In genomic region chr2:230774348-230774951, GRCh38 we compare ENCODE assay signal across 9 cellular contexts.
DNase-seq lines count a peak whose midpoint lies in the region; ATAC-seq and TF ChIP-seq lines count a peak whose summit lies in the region.
"Had no signal": no experiment of that assay in that cellular context is flagged by ENCODE, and none has a peak within 500 bp of the region (broad histone marks: within the 10 kb centered on the region; RNA-seq: fewer than 3 reads in every experiment).

No MANE protein-coding gene starts in this region.

- no peak for ATAC-seq in lung (ENCODE audit: insufficient read depth, low FRiP score)

- no peaks in the 10 kb centered on the region for H3K27me3 ChIP-seq in lung (ENCODE audit: control insufficient read depth, insufficient read depth)

- no peaks in the 10 kb centered on the region for H3K9me3 ChIP-seq in lung (ENCODE audit: control insufficient read depth in 2 of 2, insufficient read depth in 1 of 2, low read length in 1 of 2)

- peaks cover 3 to 4% of the 10 kb centered on the region in 2 donors for H3K36me3 ChIP-seq in lung (ENCODE audit: control insufficient read depth in 2 of 2, insufficient read depth in 2 of 2, low read length in 2 of 2)

- peak; percentile 87 for DNase-seq in AG10803 (ENCODE audit: low read depth)
- DNase-seq in HT-29 (ENCODE audit: low spot score): peak; percentile 64
- no peak for DNase-seq in chondrocyte (ENCODE audit: low spot score)
- no peak for DNase-seq in lung (ENCODE audit: low spot score)
- no peak for DNase-seq in SHP77 (lab: John Stamatoyannopoulos, UW)
- DNase-seq in NCI-H146 (lab: John Stamatoyannopoulos, UW): no peak
- no peak for DNase-seq in SK-N-DZ (ENCODE audit: low spot score)
- no peak for DNase-seq in activated CD4-positive, alpha-beta T cell treated with anti-CD3 and anti-CD28 coated beads for 1 hour
- DNase-seq: NCI-H526 treated with DMSO at 0.1 percent for 48 hours had no signal

- peaks cover 44% of the 10 kb centered on the region for H3K4me1 Mint-ChIP-seq in chondrocyte (ENCODE audit: low read depth)

- H3K4me3 ChIP-seq in AG10803 (ENCODE audit: low read length) (no peak overlapping the region), lung (no peak overlapping the region)

- H3K36me3 Mint-ChIP-seq in chondrocyte (ENCODE audit: low read depth): peaks cover 7% of the 10 kb centered on the region

- 88 to 96% methylated on average over 4 of the region's 4 CpGs for WGBS in lung, 2 donors

- TF ChIP-seq CTCF in AG10803 (conservative IDR thresholded peaks at IDR 0.05; ENCODE audit: low read length): no peak
- no peak for TF ChIP-seq CTCF in chondrocyte (IDR thresholded peaks at IDR 0.05)
- TF ChIP-seq CTCF in lung (IDR thresholded peaks at IDR 0.05; ENCODE audit: control extremely low read depth, extremely low read depth): no peak

- H3K4me3 Mint-ChIP-seq in chondrocyte (ENCODE audit: unreplicated experiment): no peak overlapping the region

- peaks cover 4 to 39% of the 10 kb centered on the region in 2 donors for H3K4me1 ChIP-seq in lung (ENCODE audit: control insufficient read depth in 2 of 2, insufficient read depth in 2 of 2, low read length in 2 of 2)

- peak overlapping the region; percentile 81 for H3K27ac Mint-ChIP-seq in chondrocyte (ENCODE audit: unreplicated experiment)

- H3K9me3 Mint-ChIP-seq in chondrocyte (ENCODE audit: low read depth): peaks cover 11% of the 10 kb centered on the region

- H3K27me3 Mint-ChIP-seq in chondrocyte (ENCODE audit: low read depth): no peaks in the 10 kb centered on the region

- H3K27ac ChIP-seq in lung (ENCODE audit: low read depth in 1 of 2, low read length in 1 of 2): peak overlapping the region; percentile 37 to 82

Comparison
In these comparisons a context has a peak if more than half of its experiments do, and no peak if none do; other contexts are left out.
1. DNase-seq: peak in AG10803 (single experiment) and HT-29 (single experiment); none in chondrocyte (single experiment), lung (single experiment), SHP77 (0 of 2), NCI-H146 (single experiment), SK-N-DZ (single experiment) and activated CD4-positive, alpha-beta T cell treated with anti-CD3 and anti-CD28 coated beads for 1 hour (single experiment).